ENCODE assay signal across 1 cellular context in the genomic region with DNA sequence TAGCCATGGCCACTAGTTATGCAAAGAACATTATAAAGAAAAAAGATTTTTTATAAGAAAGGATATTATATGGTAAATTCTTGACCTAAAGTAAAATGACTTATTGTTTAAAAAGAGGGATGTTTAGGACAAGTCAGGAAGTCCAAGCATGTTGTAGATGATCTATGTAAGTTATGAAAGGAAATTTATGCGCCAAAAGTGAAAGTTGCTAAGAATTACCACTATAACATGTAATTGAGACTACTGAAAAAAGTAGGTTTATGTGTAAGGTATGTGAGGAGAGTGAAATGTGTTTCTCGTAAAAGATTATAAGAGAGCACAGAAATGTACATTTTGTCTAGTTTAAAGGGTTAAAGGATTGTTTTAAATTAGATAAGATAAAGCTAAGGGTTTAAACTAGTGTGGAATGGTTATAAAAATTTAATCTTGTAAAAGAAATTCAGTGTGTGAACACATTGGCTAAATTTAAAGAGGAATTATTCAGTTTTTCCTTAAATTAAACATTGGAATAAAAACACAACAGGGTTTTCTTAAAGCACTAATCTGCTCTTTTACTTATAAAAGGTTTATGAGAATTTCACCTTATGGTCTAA.
TF ChIP-seq lines count a peak whose summit lies in the region.

No MANE protein-coding gene starts in this region.

TF ChIP-seq in HCT116, 20 proteins besides CTCF, POLR2A, EP300 and RAD21:
- no peak for TF ChIP-seq CBX3 (IDR thresholded peaks at IDR 0.05; ENCODE audit: low read depth)
- no peak for TF ChIP-seq CEBPB (IDR thresholded peaks at IDR 0.05; ENCODE audit: low read depth)
- no peak for TF ChIP-seq SIN3A (IDR thresholded peaks at IDR 0.05; ENCODE audit: low read depth)
- no peak for TF ChIP-seq SP1 (IDR thresholded peaks at IDR 0.05; ENCODE audit: low read depth)
- TF ChIP-seq EZH2phosphoT487 (IDR thresholded peaks at IDR 0.05; ENCODE audit: borderline replicate concordance), result no peak
- TF ChIP-seq ZBTB33 (IDR thresholded peaks at IDR 0.05; ENCODE audit: extremely low read depth, insufficient replicate concordance, low read length), result no peak
- no peak for TF ChIP-seq ATF3 (IDR thresholded peaks at IDR 0.05)
- TF ChIP-seq YY1 (IDR thresholded peaks at IDR 0.05; ENCODE audit: extremely low read depth, insufficient replicate concordance, low read depth, low read length), result no peak
- TF ChIP-seq JUND (IDR thresholded peaks at IDR 0.05), result no peak
- no peak for TF ChIP-seq ELF1 (IDR thresholded peaks at IDR 0.05; ENCODE audit: borderline replicate concordance, low read depth)
- TF ChIP-seq ZFX (IDR thresholded peaks at IDR 0.05), result no peak
- no peak for TF ChIP-seq FOSL1 (IDR thresholded peaks at IDR 0.05; ENCODE audit: low read depth)
- TF ChIP-seq SRF (IDR thresholded peaks at IDR 0.05; ENCODE audit: low read depth), result no peak
- no peak for TF ChIP-seq ZNF274 (IDR thresholded peaks at IDR 0.05; ENCODE audit: low read depth, low read length)
- TF ChIP-seq, protein P1, sequence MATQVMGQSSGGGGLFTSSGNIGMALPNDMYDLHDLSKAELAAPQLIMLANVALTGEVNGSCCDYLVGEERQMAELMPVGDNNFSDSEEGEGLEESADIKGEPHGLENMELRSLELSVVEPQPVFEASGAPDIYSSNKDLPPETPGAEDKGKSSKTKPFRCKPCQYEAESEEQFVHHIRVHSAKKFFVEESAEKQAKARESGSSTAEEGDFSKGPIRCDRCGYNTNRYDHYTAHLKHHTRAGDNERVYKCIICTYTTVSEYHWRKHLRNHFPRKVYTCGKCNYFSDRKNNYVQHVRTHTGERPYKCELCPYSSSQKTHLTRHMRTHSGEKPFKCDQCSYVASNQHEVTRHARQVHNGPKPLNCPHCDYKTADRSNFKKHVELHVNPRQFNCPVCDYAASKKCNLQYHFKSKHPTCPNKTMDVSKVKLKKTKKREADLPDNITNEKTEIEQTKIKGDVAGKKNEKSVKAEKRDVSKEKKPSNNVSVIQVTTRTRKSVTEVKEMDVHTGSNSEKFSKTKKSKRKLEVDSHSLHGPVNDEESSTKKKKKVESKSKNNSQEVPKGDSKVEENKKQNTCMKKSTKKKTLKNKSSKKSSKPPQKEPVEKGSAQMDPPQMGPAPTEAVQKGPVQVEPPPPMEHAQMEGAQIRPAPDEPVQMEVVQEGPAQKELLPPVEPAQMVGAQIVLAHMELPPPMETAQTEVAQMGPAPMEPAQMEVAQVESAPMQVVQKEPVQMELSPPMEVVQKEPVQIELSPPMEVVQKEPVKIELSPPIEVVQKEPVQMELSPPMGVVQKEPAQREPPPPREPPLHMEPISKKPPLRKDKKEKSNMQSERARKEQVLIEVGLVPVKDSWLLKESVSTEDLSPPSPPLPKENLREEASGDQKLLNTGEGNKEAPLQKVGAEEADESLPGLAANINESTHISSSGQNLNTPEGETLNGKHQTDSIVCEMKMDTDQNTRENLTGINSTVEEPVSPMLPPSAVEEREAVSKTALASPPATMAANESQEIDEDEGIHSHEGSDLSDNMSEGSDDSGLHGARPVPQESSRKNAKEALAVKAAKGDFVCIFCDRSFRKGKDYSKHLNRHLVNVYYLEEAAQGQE (IDR thresholded peaks at IDR 0.05; ENCODE audit: low read depth), result no peak
- TF ChIP-seq POLR2AphosphoS5 (IDR thresholded peaks at IDR 0.05; ENCODE audit: low read depth, low read length), result no peak
- no peak for TF ChIP-seq EZH2 (IDR thresholded peaks at IDR 0.05)
- TF ChIP-seq MAX (IDR thresholded peaks at IDR 0.05), result no peak
- no peak for TF ChIP-seq EGR1 (IDR thresholded peaks at IDR 0.05; ENCODE audit: low read depth)
- TF ChIP-seq TCF7L2 (IDR thresholded peaks at IDR 0.05; ENCODE audit: borderline replicate concordance, extremely low read depth, insufficient read depth, insufficient read length), result no peak
